Comparison of ENCODE assay signal across 3 cellular contexts in the genomic region with DNA sequence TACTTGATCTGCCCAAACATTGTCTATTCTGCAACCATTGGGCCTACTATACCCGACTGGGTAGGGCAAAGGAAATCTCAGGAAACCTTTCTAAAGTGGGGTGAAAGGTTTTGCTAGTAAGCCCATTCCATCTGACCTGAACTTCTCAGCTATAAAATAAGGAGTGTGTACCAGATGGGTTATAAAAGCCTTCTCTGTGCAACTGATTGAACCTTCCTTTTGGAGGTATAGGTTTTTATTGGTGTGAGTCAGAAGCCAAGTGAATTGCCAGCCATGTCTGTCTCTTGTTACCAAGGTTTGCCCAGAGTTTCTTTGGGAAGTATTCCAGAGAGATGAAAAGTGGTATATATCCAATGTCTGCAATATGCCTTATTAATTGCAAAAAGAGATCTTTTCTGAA.
"Had no signal": no experiment of that assay in that cellular context is flagged by ENCODE, and none has a peak within 500 bp of the region (broad histone marks: within the 10 kb centered on the region; RNA-seq: fewer than 3 reads in every experiment).

No MANE protein-coding gene starts in this region.

- ATAC-seq: GM12878 had no signal

- DNase-seq: GDM1, GF-D8 had no signal

- H3K4me3 ChIP-seq: GM12878 had no signal
